ENCODE assay signal across 8 cellular contexts in genomic region chr1:228405200-228405978, GRCh38. TPM values are rescaled to one million over a fixed set of nuclear protein-coding genes. Genes with fewer than 3 reads are reported as not detected.
DNase-seq lines count a peak whose midpoint lies in the region; ATAC-seq and TF ChIP-seq lines count a peak whose summit lies in the region.

No MANE protein-coding gene starts in this region.

- no peaks in the 10 kb centered on the region for H4K20me1 ChIP-seq in fibroblast of lung (ENCODE audit: control insufficient read depth, extremely low read depth, insufficient read depth, low read length)

- H3K9me3 ChIP-seq in fibroblast of lung (ENCODE audit: control insufficient read depth, insufficient read depth, low read depth, low read length) = no peaks in the 10 kb centered on the region

- H3K4me3 ChIP-seq in fibroblast of lung (replicated peaks in 1 of 4; ENCODE audit: control extremely low read depth in 1 of 4, insufficient read depth in 1 of 4, low read depth in 3 of 4, low read length in 4 of 4) = peak overlapping the region; percentile 76 to 89 (median 87)
- peak overlapping the region; percentile 89 for H3K4me3 ChIP-seq in rectal smooth muscle tissue (ENCODE audit: low read length)

- H3K27ac ChIP-seq in fibroblast of lung (ENCODE audit: insufficient read depth, low read length) (peak overlapping the region; percentile 78), rectal smooth muscle tissue (ENCODE audit: low read depth, low read length) (no peak overlapping the region)

- no peak overlapping the region for H2AFZ ChIP-seq in fibroblast of lung (ENCODE audit: low read length)

- peaks cover 67% of the 10 kb centered on the region for H3K79me2 ChIP-seq in fibroblast of lung (ENCODE audit: control insufficient read depth, insufficient read depth, low read length)

- peaks cover 9% of the 10 kb centered on the region for H3K36me3 ChIP-seq in fibroblast of lung (ENCODE audit: control insufficient read depth, insufficient read depth, low read length)
- peaks cover 3% of the 10 kb centered on the region for H3K36me3 ChIP-seq in rectal smooth muscle tissue (ENCODE audit: control insufficient read depth, insufficient read depth, low read length)

- peak overlapping the region; percentile 93 for H3K4me2 ChIP-seq in fibroblast of lung (ENCODE audit: extremely low read depth, insufficient read depth, low read length)

- peaks cover 9% of the 10 kb centered on the region for H3K4me1 ChIP-seq in fibroblast of lung (ENCODE audit: control insufficient read depth, extremely low read depth, insufficient read depth, low read length)
- H3K4me1 ChIP-seq in rectal smooth muscle tissue (ENCODE audit: control insufficient read depth, insufficient read depth, low read length) = peaks cover 13% of the 10 kb centered on the region

- ATAC-seq in GM21526 (IDR thresholded peaks at IDR 0.05; ENCODE audit: low FRiP score, unreplicated experiment) = peak; percentile 2

- DNase-seq in RKO (ENCODE audit: low spot score) (peak; percentile 25), fibroblast of lung (ENCODE audit: low read depth in 2 of 2) (peak in 1 of 2 donors; percentile 30), dedifferentiated amniotic fluid mesenchymal stem cell (ENCODE audit: extremely low spot score) (no peak), iPS-NIHi7 (ENCODE audit: extremely low spot score) (no peak), GDM1 (lab: John Stamatoyannopoulos, UW) (no peak), NCI-H1436 treated with DMSO at 0.1 percent for 48 hours (lab: John Stamatoyannopoulos, UW) (no peak)

- H3K9ac ChIP-seq in fibroblast of lung (ENCODE audit: insufficient read depth, low read length) (peak overlapping the region; percentile 80), rectal smooth muscle tissue (ENCODE audit: low read length) (peak overlapping the region; percentile 5)

- H3K27me3 ChIP-seq in fibroblast of lung (ENCODE audit: control insufficient read depth, insufficient read depth, low read length) (no peaks in the 10 kb centered on the region), rectal smooth muscle tissue (ENCODE audit: control insufficient read depth, insufficient read depth, low read length) (no peaks in the 10 kb centered on the region)

- TF ChIP-seq CTCF in fibroblast of lung (conservative IDR thresholded peaks at IDR 0.05 in 1 of 2, IDR thresholded peaks at IDR 0.05 in 1 of 2; ENCODE audit: low read depth in 1 of 2, low read length in 2 of 2) = no peak

RNA-seq across cellular contexts. Expression of gene TRIM11, which starts 1.2 kb away (rescaled TPM):
- 18.5 and 19.0 TPM in 2 replicates for total RNA-seq in fibroblast of lung
- polyA plus RNA-seq in fibroblast of lung = 6.3 and 7.3 TPM in 2 replicates
- polyA plus RNA-seq in fibroblast of lung (2012) = 9.5 and 12.6 TPM in 2 replicates
- 10.4 and 15.6 TPM in 2 replicates for polyA minus RNA-seq in fibroblast of lung (ENCODE audit: low replicate concordance)

RNA-seq across cellular contexts. Expression of gene TRIM17, which starts 11.3 kb away (rescaled TPM):
- total RNA-seq in fibroblast of lung = 0.17 and 0.26 TPM in 2 replicates
- 0.07 and 0.12 TPM in 2 replicates for polyA plus RNA-seq in fibroblast of lung
- 0.22 TPM in 2 replicates for polyA plus RNA-seq in fibroblast of lung (2012)
- not detected in 2 replicates for polyA minus RNA-seq in fibroblast of lung (ENCODE audit: low replicate concordance)
